Comparison of ENCODE assay signal across 8 cellular contexts in the genomic region with DNA sequence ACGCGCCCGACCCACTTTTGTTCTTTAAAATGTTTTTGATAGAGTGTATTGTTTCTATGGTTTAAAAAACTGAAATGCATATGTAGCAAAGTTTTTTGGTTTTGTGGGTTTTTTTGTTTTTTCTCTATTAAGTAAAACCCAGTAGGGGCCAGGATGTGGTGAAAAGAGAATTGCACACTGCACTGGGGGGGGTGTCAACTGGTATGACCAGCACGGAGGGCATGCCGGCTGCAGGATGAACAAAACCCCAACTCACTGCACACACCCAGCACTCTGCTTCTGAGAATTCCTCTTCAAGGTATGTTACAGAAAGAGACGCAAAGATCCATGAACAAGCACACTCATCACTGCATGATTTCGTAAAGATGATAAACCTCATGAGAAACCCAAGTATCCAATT.
A peak's percentile ranks its signal among the peaks of the same experiment; 100 is the strongest.
DNase-seq lines count a peak whose midpoint lies in the region; ATAC-seq, FAIRE-seq and TF ChIP-seq lines count a peak whose summit lies in the region.

No MANE protein-coding gene starts in this region.

- ATAC-seq in natural killer cell, result peak; percentile 46 to 71 (median 64)

- H3K9me3 Mint-ChIP-seq in activated T-cell treated with anti-CD3 and anti-CD28 coated beads, Interleukin-2, amount 50 U/mL, for 24 hours, result no peaks in the 10 kb centered on the region
- H3K9me3 Mint-ChIP-seq in natural killer cell, result peaks cover 3 to 4% of the 10 kb centered on the region in 2 donors
- no peaks in the 10 kb centered on the region for H3K9me3 Mint-ChIP-seq in mesothelial cell of epicardium

- H3K27ac ChIP-seq in caudate nucleus (ENCODE audit: low read depth, low read length) (no peak overlapping the region), vagina (no peak overlapping the region)

- no peak overlapping the region for H3K4me3 ChIP-seq in vagina

- peak overlapping the region; percentile 64 for H3K4me3 Mint-ChIP-seq in activated T-cell treated with anti-CD3 and anti-CD28 coated beads, Interleukin-2, amount 50 U/mL, for 24 hours
- H3K4me3 Mint-ChIP-seq in natural killer cell, result peak overlapping the region; percentile 87
- no peak overlapping the region for H3K4me3 Mint-ChIP-seq in mesothelial cell of epicardium

- peaks cover 25% of the 10 kb centered on the region for H3K4me1 ChIP-seq in vagina

- H3K27me3 ChIP-seq in vagina, result no peaks in the 10 kb centered on the region

- peaks cover 66% of the 10 kb centered on the region for H3K36me3 Mint-ChIP-seq in activated T-cell treated with anti-CD3 and anti-CD28 coated beads, Interleukin-2, amount 50 U/mL, for 24 hours (ENCODE audit: low read depth)
- H3K36me3 Mint-ChIP-seq in natural killer cell, result no peaks in the 10 kb centered on the region
- H3K36me3 Mint-ChIP-seq in mesothelial cell of epicardium, result peaks cover 4% of the 10 kb centered on the region

- H3K36me3 ChIP-seq in vagina, result no peaks in the 10 kb centered on the region

- H3K27me3 Mint-ChIP-seq in activated T-cell treated with anti-CD3 and anti-CD28 coated beads, Interleukin-2, amount 50 U/mL, for 24 hours, result no peaks in the 10 kb centered on the region
- H3K27me3 Mint-ChIP-seq in natural killer cell (ENCODE audit: low read depth in 2 of 2) (no peaks in the 10 kb centered on the region), mesothelial cell of epicardium (ENCODE audit: low read depth) (no peaks in the 10 kb centered on the region)

- FAIRE-seq in H54 (lab: Jason Lieb, UNC), result no peak

- peak overlapping the region; percentile 96 for H3K27ac Mint-ChIP-seq in activated T-cell treated with anti-CD3 and anti-CD28 coated beads, Interleukin-2, amount 50 U/mL, for 24 hours
- H3K27ac Mint-ChIP-seq in natural killer cell (peak overlapping the region; percentile 94 to 97), mesothelial cell of epicardium (no peak overlapping the region)

- TF ChIP-seq POLR2A in vagina (IDR thresholded peaks at IDR 0.05) (no peak), H54 (IDR thresholded peaks at IDR 0.05; ENCODE audit: low read depth, low read length) (no peak)

- TF ChIP-seq CTCF in natural killer cell (IDR thresholded peaks at IDR 0.05), result no peak
- no peak for TF ChIP-seq CTCF in mesothelial cell of epicardium (IDR thresholded peaks at IDR 0.05; ENCODE audit: unreplicated experiment)
- TF ChIP-seq CTCF in vagina (IDR thresholded peaks at IDR 0.05), result no peak

- DNase-seq in A172 (ENCODE audit: low spot score) (peak; percentile 48), MV-4-11 (lab: John Stamatoyannopoulos, UW) (peak; percentile 85), natural killer cell (peak; percentile 61), caudate nucleus (lab: John Stamatoyannopoulos, UW) (no peak), mesothelial cell of epicardium (ENCODE audit: low spot score in 2 of 2, unreplicated experiment in 2 of 2) (no peak), vagina (ENCODE audit: extremely low spot score in 2 of 2) (no peak), H54 (ENCODE audit: insufficient read length, low spot score) (no peak)
- DNase-seq in activated T-cell treated with anti-CD3 and anti-CD28 coated beads, Interleukin-2, amount 50 U/mL, for 24 hours, result peak; percentile 72

- no peaks in the 10 kb centered on the region for H3K9me3 ChIP-seq in vagina

- H3K4me1 Mint-ChIP-seq in activated T-cell treated with anti-CD3 and anti-CD28 coated beads, Interleukin-2, amount 50 U/mL, for 24 hours (ENCODE audit: low read depth), result peaks cover 77% of the 10 kb centered on the region
- H3K4me1 Mint-ChIP-seq in natural killer cell (peaks cover 76 to 89% of the 10 kb centered on the region in 2 donors), mesothelial cell of epicardium (peaks cover 25% of the 10 kb centered on the region)

- intact Hi-C loops in natural killer cell (cut with micrococcal nuclease), result loop anchor here (1.0 to 10.0 kb wide), 5 partner anchors 46 to 1818 kb away; partner anchors contain the start of genes LCP2, STK10 and UBTD2
- intact Hi-C loops in vagina (cut with DNase I), result no loop called here

Comparison
In these comparisons a context has a peak if more than half of its experiments do, and no peak if none do; other contexts are left out.
1. DNase-seq: peak in A172 (single experiment), MV-4-11 (single experiment), activated T-cell treated with anti-CD3 and anti-CD28 coated beads, Interleukin-2, amount 50 U/mL, for 24 hours (single experiment) and natural killer cell (single experiment); none in caudate nucleus (0 of 61), mesothelial cell of epicardium (0 of 2), vagina (0 of 2) and H54 (single experiment).